ENCODE assay signal across 1 cellular context in the genomic region with DNA sequence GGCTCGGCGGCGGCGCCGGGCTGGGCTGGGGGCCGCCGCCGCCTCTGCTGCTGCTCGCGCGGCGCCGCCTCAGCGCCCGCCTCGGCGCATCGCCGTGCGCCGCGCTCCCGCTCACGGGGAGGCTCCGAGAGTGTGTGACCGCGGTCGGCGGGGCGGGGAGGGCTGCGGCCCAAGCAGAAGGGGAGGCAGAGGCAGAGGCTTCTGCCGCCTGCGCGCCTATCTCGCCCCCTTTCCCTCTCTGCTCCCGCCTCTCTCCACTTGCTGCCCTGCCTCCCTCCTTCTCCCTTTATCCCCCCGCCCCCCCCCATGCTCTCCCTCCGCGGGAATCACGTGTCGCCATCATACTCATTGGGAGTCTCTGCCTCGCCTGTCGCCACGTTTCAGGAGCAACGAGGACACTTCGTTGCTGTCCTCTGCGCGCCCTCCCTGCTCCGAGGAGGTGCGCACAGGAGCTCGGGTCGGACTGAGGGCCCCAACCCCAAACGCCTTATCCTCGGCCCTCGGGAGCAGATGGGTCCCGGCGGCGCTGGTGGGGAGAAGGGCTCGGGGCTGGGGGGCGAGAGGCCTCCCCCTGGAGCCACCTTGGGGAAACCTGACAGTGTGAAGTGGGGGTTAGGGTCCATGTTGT.
TF ChIP-seq lines count a peak whose summit lies in the region.

A gene with protein sequence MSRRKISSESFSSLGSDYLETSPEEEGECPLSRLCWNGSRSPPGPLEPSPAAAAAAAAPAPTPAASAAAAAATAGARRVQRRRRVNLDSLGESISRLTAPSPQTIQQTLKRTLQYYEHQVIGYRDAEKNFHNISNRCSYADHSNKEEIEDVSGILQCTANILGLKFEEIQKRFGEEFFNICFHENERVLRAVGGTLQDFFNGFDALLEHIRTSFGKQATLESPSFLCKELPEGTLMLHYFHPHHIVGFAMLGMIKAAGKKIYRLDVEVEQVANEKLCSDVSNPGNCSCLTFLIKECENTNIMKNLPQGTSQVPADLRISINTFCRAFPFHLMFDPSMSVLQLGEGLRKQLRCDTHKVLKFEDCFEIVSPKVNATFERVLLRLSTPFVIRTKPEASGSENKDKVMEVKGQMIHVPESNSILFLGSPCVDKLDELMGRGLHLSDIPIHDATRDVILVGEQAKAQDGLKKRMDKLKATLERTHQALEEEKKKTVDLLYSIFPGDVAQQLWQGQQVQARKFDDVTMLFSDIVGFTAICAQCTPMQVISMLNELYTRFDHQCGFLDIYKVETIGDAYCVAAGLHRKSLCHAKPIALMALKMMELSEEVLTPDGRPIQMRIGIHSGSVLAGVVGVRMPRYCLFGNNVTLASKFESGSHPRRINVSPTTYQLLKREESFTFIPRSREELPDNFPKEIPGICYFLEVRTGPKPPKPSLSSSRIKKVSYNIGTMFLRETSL (minus strand): TSS at position 203 of the 628 bp plus-strand sequence. CDS start 421 bp downstream, outside the sequence.

TF ChIP-seq in endothelial cell of umbilical vein, 7 proteins besides CTCF, POLR2A, EP300 and RAD21 (continued from another document):
- TF ChIP-seq, protein P1, sequence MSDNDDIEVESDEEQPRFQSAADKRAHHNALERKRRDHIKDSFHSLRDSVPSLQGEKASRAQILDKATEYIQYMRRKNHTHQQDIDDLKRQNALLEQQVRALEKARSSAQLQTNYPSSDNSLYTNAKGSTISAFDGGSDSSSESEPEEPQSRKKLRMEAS (IDR thresholded peaks at IDR 0.05; ENCODE audit: insufficient read depth, insufficient read length): no peak
- TF ChIP-seq JUN (IDR thresholded peaks at IDR 0.05; ENCODE audit: borderline replicate concordance, insufficient read depth, insufficient read length, low read depth): no peak
- TF ChIP-seq FOS (IDR thresholded peaks at IDR 0.05; ENCODE audit: borderline replicate concordance, insufficient read depth, low read length): no peak
- TF ChIP-seq GATA2 (IDR thresholded peaks at IDR 0.05; ENCODE audit: insufficient read depth, insufficient read length, low read depth, low read length): no peak
- TF ChIP-seq EZH2 (IDR thresholded peaks at IDR 0.05; ENCODE audit: borderline replicate concordance, low read depth, low read length, severe bottlenecking): no peak
